9 cellular contexts compared by ENCODE assay signal in genomic region chr13:21074601-21075302, GRCh38. TPM values are rescaled to one million over a fixed set of nuclear protein-coding genes. Genes with fewer than 3 reads are reported as not detected.
DNase-seq lines count a peak whose midpoint lies in the region; ATAC-seq, FAIRE-seq and TF ChIP-seq lines count a peak whose summit lies in the region.
"Had no signal": no experiment of that assay in that cellular context is flagged by ENCODE, and none has a peak within 500 bp of the region (broad histone marks: within the 10 kb centered on the region; RNA-seq: fewer than 3 reads in every experiment).

No MANE protein-coding gene starts in this region.

- H3K4me2 ChIP-seq in GM12878 (ENCODE audit: control insufficient read depth, insufficient read depth): peak overlapping the region; percentile 28; the same call in 1 of the 2 replicates

- WGBS in GM12878 (ENCODE audit: insufficient coverage, insufficient replicate concordance, low lambda C conversion rate, missing lambda C conversion rate): 33% methylated on average over 15 of the region's 15 CpGs

- no TSS peak for BruUV-seq in GM12878 (replicated peaks; lab: Mats Ljungman, UMichigan)

- H3K9me3 ChIP-seq in GM12878 (replicated peaks; ENCODE audit: control insufficient read depth, insufficient read depth, low read length) (no peaks in the 10 kb centered on the region), mononuclear cell (ENCODE audit: low read depth, low read length) (no peaks in the 10 kb centered on the region), vagina (no peaks in the 10 kb centered on the region)

- CTCF ChIA-PET in GM12878 (lab: Yijun Ruan, JAX): interaction anchor here (0.5 to 0.7 kb wide), 2 partner anchors 36 to 233 kb away, joined by 3 to 4 read pairs; no protein-coding TSS in a partner anchor

- FAIRE-seq in GM12878 (lab: Jason Lieb, UNC): no peak

- no peak overlapping the region for H3K9ac ChIP-seq in GM12878 (ENCODE audit: control insufficient read depth, insufficient read depth, low read length)

- H4K20me1 ChIP-seq in GM12878 (ENCODE audit: control insufficient read depth, insufficient read depth): no peaks in the 10 kb centered on the region

- no peaks in the 10 kb centered on the region for H3K36me3 ChIP-seq in GM12878 (ENCODE audit: control insufficient read depth in 2 of 2, insufficient read depth in 2 of 2, low read length in 1 of 2)
- H3K36me3 ChIP-seq in vagina: no peaks in the 10 kb centered on the region

- TF ChIP-seq CTCF in GM12878 (IDR thresholded peaks at IDR 0.05 in 2 of 3, conservative IDR thresholded peaks at IDR 0.05 in 1 of 3; ENCODE audit: control insufficient read depth in 2 of 3, extremely low read depth in 1 of 3, insufficient read depth in 1 of 3, low read depth in 3 of 3, low read length in 3 of 3) (no peak), vagina (IDR thresholded peaks at IDR 0.05) (no peak)

- POLR2A ChIA-PET in GM12878 (lab: Charles Lee): no interaction called here

- H3K79me2 ChIP-seq in GM12878 (ENCODE audit: control insufficient read depth, insufficient read depth, low read length): no peaks in the 10 kb centered on the region

- peak overlapping the region; percentile 18 for H2AFZ ChIP-seq in GM12878 (ENCODE audit: control insufficient read depth, low read depth, low read length)

- RAD21 ChIA-PET in GM12878 (lab: Charles Lee; ENCODE audit: unreplicated experiment): no interaction called here

- H3K4me1 ChIP-seq in GM12878 (ENCODE audit: control insufficient read depth, insufficient read depth, low read length): peaks cover 6% of the 10 kb centered on the region
- peaks cover 30% of the 10 kb centered on the region for H3K4me1 ChIP-seq in mononuclear cell (ENCODE audit: insufficient read depth, low read length)
- H3K4me1 ChIP-seq in vagina: peaks cover 38% of the 10 kb centered on the region

- peak; percentile 29 for DNase-seq in stimulated activated CD4-positive, alpha-beta T cell treated with anti-CD3 and anti-CD28 coated beads, Interleukin-1b, Interleukin-23, amount 100 ng/mL, for 48 hours
- DNase-seq in stimulated activated CD4-positive, alpha-beta T cell treated with anti-CD3 and anti-CD28 coated beads, Interleukin-4, amount 100 ng/mL, for 24 hours: no peak
- DNase-seq in GM12878 (ENCODE audit: low read depth, low spot score) (no peak), vagina (ENCODE audit: extremely low spot score in 2 of 2) (no peak), A172 (ENCODE audit: low spot score) (no peak), NCI-H187 (lab: John Stamatoyannopoulos, UW) (no peak), T1000 (lab: John Stamatoyannopoulos, UW) (no peak)
- DNase-seq: DND-41 had no signal

- TF ChIP-seq RAD21 in GM12878 (IDR thresholded peaks at IDR 0.05; ENCODE audit: insufficient read depth, low read depth, low read length): no peak

- no peak for TF ChIP-seq POLR2A in GM12878 (IDR thresholded peaks at IDR 0.05; ENCODE audit: low read depth, low read length)
- no peak for TF ChIP-seq POLR2A in vagina (IDR thresholded peaks at IDR 0.05)

- peak; percentile 50 for ATAC-seq in GM12878

- intact Hi-C loops in GM12878 (cut with micrococcal nuclease; ENCODE audit: unreplicated experiment): loop anchor here (10.0 kb wide), 1 partner anchor 130 kb away; no protein-coding TSS in a partner anchor
- intact Hi-C loops in vagina (cut with DNase I): loop anchor here (5.0 to 10.0 kb wide), 2 partner anchors 62 to 130 kb away; no protein-coding TSS in a partner anchor

- in situ Hi-C loops in GM12878 (cut with MboI): no loop called here

- no peak for TF ChIP-seq EP300 in GM12878 (IDR thresholded peaks at IDR 0.05; ENCODE audit: borderline replicate concordance in 1 of 2, control insufficient read depth in 1 of 2, low read depth in 2 of 2, low read length in 2 of 2)

- H3K27me3 ChIP-seq in GM12878 (replicated peaks in 1 of 2; ENCODE audit: control insufficient read depth in 2 of 2, insufficient read depth in 2 of 2, low read length in 1 of 2) (no peaks in the 10 kb centered on the region; a peak in 1 of 4 replicates), mononuclear cell (ENCODE audit: insufficient read depth, low read length) (no peaks in the 10 kb centered on the region), vagina (no peaks in the 10 kb centered on the region)

- H3K4me3 ChIP-seq in GM12878: peak overlapping the region; percentile 44; the same call in 1 of the 2 replicates
- peak overlapping the region; percentile 47 for H3K4me3 ChIP-seq in mononuclear cell (ENCODE audit: low read length)
- peak overlapping the region; percentile 58 to 63 for H3K4me3 ChIP-seq in vagina

- no peak overlapping the region for H3K27ac ChIP-seq in GM12878 (ENCODE audit: control insufficient read depth, insufficient read depth)
- H3K27ac ChIP-seq in vagina: peak overlapping the region; percentile 82

- SMC1A ChIA-PET in GM12878 (lab: Charles Lee; ENCODE audit: uncharacterized antibody, unreplicated experiment): no interaction called here

TF ChIP-seq in GM12878, 131 proteins besides CTCF, POLR2A, EP300 and RAD21:
- TF ChIP-seq ZNF384 (IDR thresholded peaks at IDR 0.05; ENCODE audit: borderline replicate concordance, low read depth, low read length) (no peak), MTA3 (IDR thresholded peaks at IDR 0.05; ENCODE audit: borderline replicate concordance, low read length) (0 out of 2 replicates have a peak, but pooled peaks have one; percentile 42)

RNA-seq across cellular contexts. Expression of gene LATS2, which starts 13.4 kb away (rescaled TPM):
- 6.5 and 8.9 TPM in 2 replicates for total RNA-seq in GM12878 (2013; cell fraction: nucleolus; rRNA removed)
- total RNA-seq in GM12878 (2014; rRNA removed) (3.2 and 3.7 TPM in 2 replicates), GM12878 (2014; rRNA removed; fragmentation: Illumina TruSeq; extraction: Trizol) (2.8 and 2.9 TPM in 2 replicates), GM12878 (2021) (7.8 and 9.8 TPM in 2 replicates), mononuclear cell (15.0 TPM), vagina (25.8 TPM)
- polyA plus RNA-seq in GM12878 (2011; ENCODE audit: low read depth): 1.1 TPM
- polyA plus RNA-seq in GM12878 (2011; rRNA removed) (1.0 TPM in 2 replicates), GM12878 (2014; fragmentation: Illumina TruSeq; extraction: Trizol) (3.3 TPM in 2 replicates), GM12878 (2014; fragmentation: Nextera tagmentation; extraction: Ambion mirVana) (1 to 10 TPM in 1 of 2 experiments, under 1 TPM in 1; 0.90 to 1.1 TPM), GM12878 (2014; rRNA removed) (3.2 and 6.0 TPM in 2 replicates), GM12878 (2016; fragmentation: Nextera tagmentation; extraction: Ambion mirVana) (1 to 10 TPM in 1 of 2 experiments, under 1 TPM in 1; 0.91 to 1.2 TPM)
- 1.0 and 1.5 TPM in 2 replicates for polyA plus RNA-seq in GM12878 (2011; cell fraction: cytosol; rRNA removed)
- polyA plus RNA-seq in GM12878 (2011; cell fraction: nucleus; rRNA removed): 0.88 and 2.0 TPM in 2 replicates
- polyA plus RNA-seq in GM12878 (2012): 1.9 and 2.4 TPM in 2 replicates
- 1.5 and 1.6 TPM in 2 replicates for polyA minus RNA-seq in GM12878 (2011; rRNA and poly(A)+ RNA removed)
- polyA minus RNA-seq in GM12878 (2011; cell fraction: cytosol; rRNA and poly(A)+ RNA removed): 1.1 and 1.2 TPM in 2 replicates
- 0.85 and 0.96 TPM in 2 replicates for polyA minus RNA-seq in GM12878 (2011; cell fraction: nucleus; rRNA and poly(A)+ RNA removed)
- 12.1 and 13.5 TPM in 2 replicates for total RNA-seq in A172 (2014; rRNA removed; shearing (Covaris generic))
